2 cellular contexts compared by ENCODE assay signal in genomic region chr2:95042472-95043271, GRCh38.
TF ChIP-seq lines count a peak whose summit lies in the region.

No MANE protein-coding gene starts in this region.

TF ChIP-seq in HCT116, 20 proteins besides CTCF, POLR2A, EP300 and RAD21 (continued from another document):
- TF ChIP-seq MAX (IDR thresholded peaks at IDR 0.05) (no peak), SP1 (IDR thresholded peaks at IDR 0.05; ENCODE audit: low read depth) (no peak), CEBPB (IDR thresholded peaks at IDR 0.05; ENCODE audit: low read depth) (no peak), FOSL1 (IDR thresholded peaks at IDR 0.05; ENCODE audit: low read depth) (no peak), POLR2AphosphoS5 (IDR thresholded peaks at IDR 0.05; ENCODE audit: low read depth, low read length) (no peak), EZH2 (IDR thresholded peaks at IDR 0.05) (no peak), ZFX (IDR thresholded peaks at IDR 0.05) (no peak)

TF ChIP-seq in GM12878, 131 proteins besides CTCF, POLR2A, EP300 and RAD21 (continued from another document):
- TF ChIP-seq NR2F1 (conservative IDR thresholded peaks at IDR 0.05): 0 out of 2 replicates have a peak, but pooled peaks have one; percentile 31
- TF ChIP-seq SREBF1 (IDR thresholded peaks at IDR 0.05; ENCODE audit: low read length): no peak
- TF ChIP-seq CREB1 (IDR thresholded peaks at IDR 0.05; ENCODE audit: low read depth): no peak
